Comparison of ENCODE assay signal across 35 cellular contexts in the genomic region with DNA sequence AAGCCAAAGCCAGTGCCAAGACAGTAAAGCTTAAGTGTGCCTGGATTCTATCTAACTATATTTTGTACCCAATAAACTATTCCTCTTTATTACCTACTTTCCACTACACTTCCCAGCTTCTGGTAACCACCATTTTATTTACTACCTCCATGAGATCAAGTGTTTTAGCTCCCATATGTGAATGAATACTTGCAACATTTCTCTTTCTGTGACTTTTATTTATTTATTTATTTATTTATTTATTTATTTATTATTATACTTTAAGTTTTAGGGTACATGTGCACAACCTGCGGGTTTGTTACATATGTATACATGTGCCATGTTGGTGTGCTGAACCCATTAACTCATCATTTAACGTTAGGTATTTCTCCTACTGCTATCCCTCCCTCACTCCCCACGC.
"Had no signal": no experiment of that assay in that cellular context is flagged by ENCODE, and none has a peak within 500 bp of the region (broad histone marks: within the 10 kb centered on the region; RNA-seq: fewer than 3 reads in every experiment).

No MANE protein-coding gene starts in this region.

- H3K9me3 ChIP-seq: MG63 had no signal

- H3K36me3 ChIP-seq: MG63 had no signal

- H3K27me3 ChIP-seq: MG63 had no signal

- DNase-seq: Karpas-422, Kasumi-1, MG63, MM.1S, MV-4-11, NCI-H1048, NCI-H1092, NCI-H1092 treated with DMSO at 0.1 percent for 48 hours, NCI-H1105, NCI-H1105 treated with DMSO at 0.1 percent for 48 hours, NCI-H1417, NCI-H1417 treated with DMSO at 0.1 percent for 48 hours, NCI-H1436, NCI-H1436 treated with DMSO at 0.1 percent for 48 hours, NCI-H146, NCI-H1694, NCI-H1694 treated with DMSO at 0.1 percent for 48 hours, NCI-H187, NCI-H187 treated with DMSO at 0.1 percent for 48 hours, NCI-H1930, NCI-H2029, NCI-H2029 treated with DMSO at 0.1 percent for 48 hours, NCI-H2081, NCI-H2081 treated with DMSO at 0.1 percent for 48 hours, NCI-H2107, NCI-H2171, NCI-H2171 treated with DMSO at 0.1 percent for 48 hours, NCI-H2227 treated with DMSO at 0.1 percent for 48 hours, NCI-H226, NCI-H345, NCI-H446, NCI-H446 treated with DMSO at 0.1 percent for 48 hours, NCI-H510A, NCI-H510A treated with DMSO at 0.1 percent for 48 hours, NCI-H524 had no signal

- H3K4me3 ChIP-seq: MG63 had no signal
